Comparison of ENCODE assay signal across 19 cellular contexts in the genomic region with DNA sequence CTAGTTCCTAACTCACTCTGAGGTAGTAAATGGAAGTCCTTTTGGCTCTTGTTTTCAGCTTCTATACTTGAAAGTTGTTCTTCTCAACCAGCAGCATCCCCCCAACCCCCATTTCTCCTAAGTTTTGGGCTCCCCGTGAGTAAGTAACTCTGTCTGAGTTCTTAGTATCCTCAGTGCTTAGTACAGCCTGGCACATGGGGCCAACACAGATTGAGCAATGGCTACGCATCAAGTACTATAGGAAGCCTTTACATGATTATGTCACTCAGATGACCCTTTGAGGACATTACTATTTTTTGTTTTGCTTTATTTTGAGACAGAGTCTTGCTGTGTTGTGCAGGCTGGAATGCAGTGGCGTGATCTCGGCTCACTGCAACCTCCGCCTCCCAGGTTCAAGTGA. TPM values are rescaled to one million over a fixed set of nuclear protein-coding genes. Genes with fewer than 3 reads are reported as not detected.
"Had no signal": no experiment of that assay in that cellular context is flagged by ENCODE, and none has a peak within 500 bp of the region (broad histone marks: within the 10 kb centered on the region; RNA-seq: fewer than 3 reads in every experiment).

No MANE protein-coding gene starts in this region.

- H3K4me3 Mint-ChIP-seq: activated B cell treated with CpG ODN at 0.5 μM for 24 hours; activated CD4-positive, alpha-beta T cell treated with anti-CD3 and anti-CD28 coated beads, Interleukin-2, amount 10 ng/mL, durations not matched to agents 24 days and 14 days; activated naive CD4-positive, alpha-beta T cell treated with anti-CD3 and anti-CD28 coated beads, Interleukin-2, amount 50 U/mL, for 24 hours; activated T-helper 17 cell treated with anti-CD3 and anti-CD28 coated beads, Interleukin-2, amount 50 U/mL, for 72 hours; endodermal cell; immature natural killer cell; naive thymus-derived CD8-positive, alpha-beta T cell; stimulated activated effector memory CD8-positive, alpha-beta T cell treated with anti-CD3 and anti-CD28 coated beads, Interleukin-12 subunit alpha, Interleukin-12 subunit beta, amount 100 ng/mL, for 72 hours had no signal

- DNase-seq: activated B cell treated with CpG ODN at 0.5 μM for 24 hours; activated CD4-positive, alpha-beta T cell treated with anti-CD3 and anti-CD28 coated beads, Interleukin-2, amount 10 ng/mL, durations not matched to agents 24 days and 14 days; activated T-cell treated with anti-CD3 and anti-CD28 coated beads for 4 hours; brain microvascular endothelial cell; dermis blood vessel endothelial cell; endodermal cell; erythroblast; immature natural killer cell; left cardiac atrium; naive thymus-derived CD8-positive, alpha-beta T cell; occipital lobe; trophoblast cell had no signal

- H3K9me3 Mint-ChIP-seq: activated B cell treated with CpG ODN at 0.5 μM for 24 hours; activated CD4-positive, alpha-beta T cell treated with anti-CD3 and anti-CD28 coated beads, Interleukin-2, amount 10 ng/mL, durations not matched to agents 24 days and 14 days; activated naive CD4-positive, alpha-beta T cell treated with anti-CD3 and anti-CD28 coated beads, Interleukin-2, amount 50 U/mL, for 24 hours; activated T-helper 17 cell treated with anti-CD3 and anti-CD28 coated beads, Interleukin-2, amount 50 U/mL, for 72 hours; endodermal cell; immature natural killer cell; naive thymus-derived CD8-positive, alpha-beta T cell; stimulated activated effector memory CD8-positive, alpha-beta T cell treated with anti-CD3 and anti-CD28 coated beads, Interleukin-12 subunit alpha, Interleukin-12 subunit beta, amount 100 ng/mL, for 72 hours had no signal

- H3K36me3 Mint-ChIP-seq: activated naive CD4-positive, alpha-beta T cell treated with anti-CD3 and anti-CD28 coated beads, Interleukin-2, amount 50 U/mL, for 24 hours; immature natural killer cell; naive thymus-derived CD8-positive, alpha-beta T cell had no signal

- H3K27ac ChIP-seq: brain microvascular endothelial cell, prostate gland, right lobe of liver had no signal

- H3K4me1 ChIP-seq: prostate gland had no signal

- H3K27ac Mint-ChIP-seq: activated B cell treated with CpG ODN at 0.5 μM for 24 hours; activated CD4-positive, alpha-beta T cell treated with anti-CD3 and anti-CD28 coated beads, Interleukin-2, amount 10 ng/mL, durations not matched to agents 24 days and 14 days; activated naive CD4-positive, alpha-beta T cell treated with anti-CD3 and anti-CD28 coated beads, Interleukin-2, amount 50 U/mL, for 24 hours; activated T-helper 17 cell treated with anti-CD3 and anti-CD28 coated beads, Interleukin-2, amount 50 U/mL, for 72 hours; endodermal cell; stimulated activated effector memory CD8-positive, alpha-beta T cell treated with anti-CD3 and anti-CD28 coated beads, Interleukin-12 subunit alpha, Interleukin-12 subunit beta, amount 100 ng/mL, for 72 hours had no signal

- H3K9me3 ChIP-seq: prostate gland, right lobe of liver had no signal

- ATAC-seq: activated T-helper 17 cell treated with anti-CD3 and anti-CD28 coated beads, Interleukin-2, amount 50 U/mL, for 72 hours; left cardiac atrium; naive thymus-derived CD8-positive, alpha-beta T cell; right lobe of liver; stimulated activated effector memory CD8-positive, alpha-beta T cell treated with anti-CD3 and anti-CD28 coated beads, Interleukin-12 subunit alpha, Interleukin-12 subunit beta, amount 100 ng/mL, for 72 hours had no signal

- H3K36me3 ChIP-seq: brain microvascular endothelial cell, prostate gland, right lobe of liver had no signal

- H3K4me1 Mint-ChIP-seq: endodermal cell had no signal

- H3K27me3 ChIP-seq: brain microvascular endothelial cell, right lobe of liver had no signal

- H3K27me3 Mint-ChIP-seq: activated B cell treated with CpG ODN at 0.5 μM for 24 hours; activated naive CD4-positive, alpha-beta T cell treated with anti-CD3 and anti-CD28 coated beads, Interleukin-2, amount 50 U/mL, for 24 hours; activated T-helper 17 cell treated with anti-CD3 and anti-CD28 coated beads, Interleukin-2, amount 50 U/mL, for 72 hours; naive thymus-derived CD8-positive, alpha-beta T cell had no signal

- H3K4me3 ChIP-seq: lung, prostate gland, right lobe of liver had no signal

RNA-seq across cellular contexts. Expression of a gene that starts 49.1 kb away (rescaled TPM):
- total RNA-seq: T-helper 1 cell treated with Interleukin-12 subunit alpha and Interleukin-12 subunit beta and Interleukin-4 antibody, amounts not matched to agents 30 ng/mL and 1 ng/mL, for 36 hours had no signal
